Comparison of ENCODE assay signal across 8 cellular contexts in the genomic region with DNA sequence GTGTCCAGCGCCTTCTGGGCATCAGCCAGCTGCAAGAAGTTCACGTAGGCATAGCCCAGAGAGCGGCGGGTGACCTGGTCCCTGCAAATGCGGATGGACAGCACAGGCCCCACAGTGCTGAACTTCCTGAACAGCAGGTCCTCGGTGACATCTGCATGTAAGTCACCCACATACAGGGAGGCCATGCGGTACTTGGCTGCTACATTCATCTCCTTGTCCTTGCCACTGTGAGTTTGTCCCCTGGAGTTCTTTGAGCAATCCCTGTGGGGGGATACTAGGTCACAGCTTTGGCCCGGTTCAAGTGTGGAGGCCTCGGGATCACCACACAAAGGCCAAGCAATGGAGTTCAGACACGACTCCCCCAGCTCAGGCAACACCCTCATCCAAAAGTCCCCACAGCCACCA. TPM values are rescaled to one million over a fixed set of nuclear protein-coding genes. Genes with fewer than 3 reads are reported as not detected.
DNase-seq lines count a peak whose midpoint lies in the region; ATAC-seq and TF ChIP-seq lines count a peak whose summit lies in the region.

No MANE protein-coding gene starts in this region.

- H3K9me3 ChIP-seq in right atrium auricular region: no peaks in the 10 kb centered on the region

- no peaks in the 10 kb centered on the region for H3K4me1 Mint-ChIP-seq in stimulated activated naive CD8-positive, alpha-beta T cell treated with anti-CD3 and anti-CD28 coated beads, Interleukin-15, amount 100 ng/mL, for 72 hours

- no peak overlapping the region for H3K27ac Mint-ChIP-seq in stimulated activated naive CD8-positive, alpha-beta T cell treated with anti-CD3 and anti-CD28 coated beads, Interleukin-15, amount 100 ng/mL, for 72 hours

- H3K4me3 Mint-ChIP-seq in stimulated activated naive CD8-positive, alpha-beta T cell treated with anti-CD3 and anti-CD28 coated beads, Interleukin-15, amount 100 ng/mL, for 72 hours: no peak overlapping the region

- no peak for TF ChIP-seq CTCF in right atrium auricular region (IDR thresholded peaks at IDR 0.05)

- peak; percentile 13 for DNase-seq in ELR (ENCODE audit: low read depth)
- peak; percentile 6 for DNase-seq in amniotic epithelial cell (ENCODE audit: low read depth)
- DNase-seq in right atrium auricular region (ENCODE audit: low spot score): no peak
- DNase-seq in skeletal muscle cell (ENCODE audit: low read depth): no peak
- DNase-seq in HCEC 1CT: no peak
- DNase-seq in stimulated activated naive CD8-positive, alpha-beta T cell treated with anti-CD3 and anti-CD28 coated beads, Interleukin-15, amount 100 ng/mL, for 72 hours: no peak

- H3K9me3 Mint-ChIP-seq in stimulated activated naive CD8-positive, alpha-beta T cell treated with anti-CD3 and anti-CD28 coated beads, Interleukin-15, amount 100 ng/mL, for 72 hours: peaks cover 5 to 14% of the 10 kb centered on the region in 2 donors

- ATAC-seq in GM21360 (IDR thresholded peaks at IDR 0.05; ENCODE audit: unreplicated experiment) (no peak), HG02678 (IDR thresholded peaks at IDR 0.05; ENCODE audit: unreplicated experiment) (no peak)
- ATAC-seq in stimulated activated naive CD8-positive, alpha-beta T cell treated with anti-CD3 and anti-CD28 coated beads, Interleukin-15, amount 100 ng/mL, for 72 hours: no peak

- H3K27ac ChIP-seq in right atrium auricular region: peak overlapping the region; percentile 65 to 79

- no peaks in the 10 kb centered on the region for H3K36me3 ChIP-seq in right atrium auricular region

- H3K27me3 ChIP-seq in right atrium auricular region: no peaks in the 10 kb centered on the region

- peaks cover 0 to 8% of the 10 kb centered on the region in 2 donors for H3K4me1 ChIP-seq in right atrium auricular region

- H3K4me3 ChIP-seq in right atrium auricular region (peak overlapping the region; percentile 54 to 56), skeletal muscle cell (ENCODE audit: low read depth, low read length) (peak overlapping the region; percentile 65)

- peaks cover 8% of the 10 kb centered on the region for H3K27me3 Mint-ChIP-seq in stimulated activated naive CD8-positive, alpha-beta T cell treated with anti-CD3 and anti-CD28 coated beads, Interleukin-15, amount 100 ng/mL, for 72 hours

RNA-seq across cellular contexts. Expression of gene PABPC4L, which starts 0.8 kb away (rescaled TPM):
- total RNA-seq in right atrium auricular region: 1 to 10 TPM in 1 of 2 donors, under 1 TPM in 1; 0.67 to 1.3 TPM

Comparison
In these comparisons a context has a peak if more than half of its experiments do, and no peak if none do; other contexts are left out.
1. DNase-seq: peak in ELR (single experiment) and amniotic epithelial cell (single experiment); none in right atrium auricular region (single experiment), skeletal muscle cell (single experiment), HCEC 1CT (single experiment) and stimulated activated naive CD8-positive, alpha-beta T cell treated with anti-CD3 and anti-CD28 coated beads, Interleukin-15, amount 100 ng/mL, for 72 hours (0 of 2).